Comparison of ENCODE assay signal across 20 cellular contexts in the genomic region with DNA sequence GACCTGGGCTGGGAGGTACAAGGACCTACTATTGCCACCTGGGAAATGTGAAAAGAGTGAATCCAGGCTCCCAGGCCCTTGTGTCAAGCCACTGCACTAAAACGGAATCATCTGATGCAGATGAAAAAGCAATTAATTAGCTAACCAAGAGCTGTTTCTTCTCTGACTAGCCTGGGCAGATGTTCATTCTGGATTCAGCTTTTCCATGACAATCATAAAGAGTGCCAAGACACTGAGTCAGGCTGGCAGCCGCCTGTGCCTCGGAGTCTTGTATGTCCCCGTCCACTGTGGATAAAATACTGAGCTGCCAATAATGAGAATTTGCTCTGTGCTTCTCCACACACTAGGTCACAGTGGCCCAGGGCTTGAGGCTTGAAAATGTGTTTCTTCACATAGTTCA. TPM values are rescaled to one million over a fixed set of nuclear protein-coding genes. Genes with fewer than 3 reads are reported as not detected.
DNase-seq lines count a peak whose midpoint lies in the region; ATAC-seq, FAIRE-seq and TF ChIP-seq lines count a peak whose summit lies in the region.
"Had no signal": no experiment of that assay in that cellular context is flagged by ENCODE, and none has a peak within 500 bp of the region (broad histone marks: within the 10 kb centered on the region; RNA-seq: fewer than 3 reads in every experiment).

No MANE protein-coding gene starts in this region.

- no peak overlapping the region for H3K4me3 ChIP-seq in mucosa of descending colon

- H3K36me3 Mint-ChIP-seq in natural killer cell treated with Interleukin-12 subunit alpha and Interleukin-12 subunit beta and Interleukin-15 and Interleukin-18, amount 100 ng/mL, for 72 hours = peaks cover 4% of the 10 kb centered on the region
- H3K36me3 Mint-ChIP-seq: mesothelial cell of epicardium had no signal

- peak; percentile 40 for DNase-seq in Ammon's horn (ENCODE audit: low spot score)
- DNase-seq in SK-N-DZ (ENCODE audit: low spot score) = peak; percentile 36
- peak; percentile 51 for DNase-seq in fibroblast of peridontal ligament (ENCODE audit: extremely low read depth)
- peak; percentile 42 for DNase-seq in pons (ENCODE audit: low spot score)
- no peak for DNase-seq in stimulated activated CD4-positive, alpha-beta T cell treated with anti-CD3 and anti-CD28 coated beads, Interleukin-4, amount 100 ng/mL, for 24 hours
- DNase-seq in natural killer cell treated with Interleukin-12 subunit alpha and Interleukin-12 subunit beta and Interleukin-15 and Interleukin-18, amount 100 ng/mL, for 72 hours (ENCODE audit: low spot score) = no peak
- DNase-seq in GM12891 (ENCODE audit: insufficient read length, low spot score) = no peak
- no peak for DNase-seq in mucosa of descending colon
- DNase-seq: activated CD4-positive, CD25-positive, alpha-beta regulatory T cell; activated effector memory CD4-positive, alpha-beta T cell treated with Interleukin-2 at 50 U/mL for 16 hours; cortex of kidney; H9; Kasumi-1; NCI-H1436 treated with DMSO at 0.1 percent for 48 hours; NCI-H226; NK-92 treated with Interleukin-12 subunit alpha and Interleukin-12 subunit beta, amount 100 ng/mL, for 24 hours; occipital lobe; stimulated activated naive CD4-positive, alpha-beta T cell had no signal

- peak overlapping the region in 1 of 2 donors; percentile 89 for H3K27ac Mint-ChIP-seq in natural killer cell treated with Interleukin-12 subunit alpha and Interleukin-12 subunit beta and Interleukin-15 and Interleukin-18, amount 100 ng/mL, for 72 hours
- H3K27ac Mint-ChIP-seq: H9; mesothelial cell of epicardium; T-helper 1 cell treated with Interleukin-12 subunit alpha and Interleukin-12 subunit beta and Interleukin-4 antibody, amounts not matched to agents 30 μg/mL and 1 μg/mL, for 36 hours had no signal

- no peaks in the 10 kb centered on the region for H3K36me3 ChIP-seq in mucosa of descending colon (ENCODE audit: low read depth)

- peaks cover 4% of the 10 kb centered on the region for H3K9me3 Mint-ChIP-seq in natural killer cell treated with Interleukin-12 subunit alpha and Interleukin-12 subunit beta and Interleukin-15 and Interleukin-18, amount 100 ng/mL, for 72 hours
- H3K9me3 Mint-ChIP-seq: H9; mesothelial cell of epicardium; T-helper 1 cell treated with Interleukin-12 subunit alpha and Interleukin-12 subunit beta and Interleukin-4 antibody, amounts not matched to agents 30 μg/mL and 1 μg/mL, for 36 hours had no signal

- H3K9me3 ChIP-seq in mucosa of descending colon = no peaks in the 10 kb centered on the region

- H3K4me1 Mint-ChIP-seq in natural killer cell treated with Interleukin-12 subunit alpha and Interleukin-12 subunit beta and Interleukin-15 and Interleukin-18, amount 100 ng/mL, for 72 hours (ENCODE audit: low read depth in 2 of 2) = peaks cover 47 to 51% of the 10 kb centered on the region in 2 donors

- no peak for FAIRE-seq in GM12891 (lab: Jason Lieb, UNC)

- no peaks in the 10 kb centered on the region for H3K4me1 ChIP-seq in mucosa of descending colon (ENCODE audit: low read depth)

- H3K27me3 Mint-ChIP-seq in natural killer cell treated with Interleukin-12 subunit alpha and Interleukin-12 subunit beta and Interleukin-15 and Interleukin-18, amount 100 ng/mL, for 72 hours = no peaks in the 10 kb centered on the region

- no peak for ATAC-seq in natural killer cell treated with Interleukin-12 subunit alpha and Interleukin-12 subunit beta and Interleukin-15 and Interleukin-18, amount 100 ng/mL, for 72 hours
- ATAC-seq in mucosa of descending colon = no peak

- no peak for TF ChIP-seq POLR2A in GM12891 (IDR thresholded peaks at IDR 0.05; ENCODE audit: low read depth, low read length)

- intact Hi-C loops in mucosa of descending colon (cut with DNase I, micrococcal nuclease) = no loop called here

- no peak for TF ChIP-seq CTCF in mucosa of descending colon (IDR thresholded peaks at IDR 0.05)

- no peak overlapping the region for H3K4me3 Mint-ChIP-seq in natural killer cell treated with Interleukin-12 subunit alpha and Interleukin-12 subunit beta and Interleukin-15 and Interleukin-18, amount 100 ng/mL, for 72 hours
- H3K4me3 Mint-ChIP-seq: H9; mesothelial cell of epicardium; T-helper 1 cell treated with Interleukin-12 subunit alpha and Interleukin-12 subunit beta and Interleukin-4 antibody, amounts not matched to agents 30 μg/mL and 1 μg/mL, for 36 hours had no signal

TF ChIP-seq in GM12891, 5 proteins besides CTCF, POLR2A, EP300 and RAD21:
- TF ChIP-seq POLR2AphosphoS5 (IDR thresholded peaks at IDR 0.05; ENCODE audit: low read depth, low read length) = no peak
- no peak for TF ChIP-seq PAX5 (IDR thresholded peaks at IDR 0.05; ENCODE audit: insufficient read depth, low read length, severe bottlenecking)
- TF ChIP-seq TAF1 (IDR thresholded peaks at IDR 0.05; ENCODE audit: low read depth, low read length) = no peak
- no peak for TF ChIP-seq SPI1 (IDR thresholded peaks at IDR 0.05; ENCODE audit: low read depth, low read length)
- TF ChIP-seq POU2F2 (IDR thresholded peaks at IDR 0.05; ENCODE audit: low read depth, low read length) = no peak

RNA-seq across cellular contexts. Expression of gene LCLAT1, which starts 21.7 kb away (rescaled TPM):
- 9.9 and 19.7 TPM in 2 replicates for polyA plus RNA-seq in SK-N-DZ (2014; cell fraction: cytosol; rRNA removed)
- 5.4 and 8.2 TPM in 2 replicates for polyA plus RNA-seq in SK-N-DZ (2014; cell fraction: nucleus; rRNA removed)
- 10 to 100 TPM; 25.5 to 33.1 TPM for total RNA-seq in natural killer cell treated with Interleukin-12 subunit alpha and Interleukin-12 subunit beta and Interleukin-15 and Interleukin-18, amount 100 ng/mL, for 72 hours
- polyA plus RNA-seq in GM12891 (2012; ENCODE audit: low read depth, missing spikeins) = 2.5 TPM
- 10 to 100 TPM; 18.1 to 27.1 (median 22.2) TPM for total RNA-seq in mucosa of descending colon

Comparison
In these comparisons a context has a peak if more than half of its experiments do, and no peak if none do; other contexts are left out.
1. DNase-seq: peak in Ammon's horn (single experiment), SK-N-DZ (single experiment), fibroblast of peridontal ligament (single experiment) and pons (single experiment); none in stimulated activated CD4-positive, alpha-beta T cell treated with anti-CD3 and anti-CD28 coated beads, Interleukin-4, amount 100 ng/mL, for 24 hours (single experiment), natural killer cell treated with Interleukin-12 subunit alpha and Interleukin-12 subunit beta and Interleukin-15 and Interleukin-18, amount 100 ng/mL, for 72 hours (single experiment), GM12891 (single experiment) and mucosa of descending colon (0 of 3).